ENCODE assay signal across 9 cellular contexts in the genomic region with DNA sequence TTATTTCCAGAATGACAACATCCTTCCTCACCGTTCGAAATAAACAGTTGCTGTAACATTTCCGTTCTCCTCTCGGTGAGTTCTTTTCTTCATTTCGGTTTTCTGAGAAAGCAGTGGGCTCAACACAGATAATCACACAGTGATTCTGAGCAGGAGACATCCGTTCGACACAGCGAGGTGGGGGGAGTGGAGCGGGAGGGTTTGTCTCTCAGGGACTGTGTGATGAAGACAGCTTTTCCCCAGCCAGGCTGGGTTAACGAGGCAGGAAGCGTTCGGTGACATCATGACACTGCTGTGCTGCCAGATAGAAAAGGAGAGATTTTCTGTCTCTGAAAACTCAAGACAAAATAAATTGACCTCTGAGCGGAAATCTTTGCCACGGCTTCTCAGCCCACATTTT.
A peak's percentile ranks its signal among the peaks of the same experiment; 100 is the strongest.
DNase-seq lines count a peak whose midpoint lies in the region; ATAC-seq lines count a peak whose summit lies in the region.
"Had no signal": no experiment of that assay in that cellular context is flagged by ENCODE, and none has a peak within 500 bp of the region (broad histone marks: within the 10 kb centered on the region; RNA-seq: fewer than 3 reads in every experiment).

No MANE protein-coding gene starts in this region.

- H3K79me1 ChIP-seq in neuronal stem cell (ENCODE audit: low read depth, low read length) = peaks cover 1% of the 10 kb centered on the region

- H3K27ac Mint-ChIP-seq in T-helper 2 cell treated with Interferon-gamma antibody and Interleukin-4, amounts not matched to agents 5 μg/mL and 100 μg/mL, for 36 hours = peak overlapping the region; percentile 93
- no peak overlapping the region for H3K27ac Mint-ChIP-seq in stimulated activated effector memory CD8-positive, alpha-beta T cell treated with anti-CD3 and anti-CD28 coated beads, Interleukin-12 subunit alpha, Interleukin-12 subunit beta, amount 100 ng/mL, for 72 hours
- H3K27ac Mint-ChIP-seq: IgD-negative memory B cell had no signal

- peak; percentile 47 for ATAC-seq in stimulated activated effector memory CD8-positive, alpha-beta T cell treated with anti-CD3 and anti-CD28 coated beads, Interleukin-12 subunit alpha, Interleukin-12 subunit beta, amount 100 ng/mL, for 72 hours

- H3K9me3 Mint-ChIP-seq in T-helper 2 cell treated with Interferon-gamma antibody and Interleukin-4, amounts not matched to agents 5 μg/mL and 100 μg/mL, for 36 hours = peaks cover 9% of the 10 kb centered on the region
- peaks cover 9% of the 10 kb centered on the region for H3K9me3 Mint-ChIP-seq in stimulated activated effector memory CD8-positive, alpha-beta T cell treated with anti-CD3 and anti-CD28 coated beads, Interleukin-12 subunit alpha, Interleukin-12 subunit beta, amount 100 ng/mL, for 72 hours

- H2BK120ac ChIP-seq in neuronal stem cell (ENCODE audit: low read depth, low read length) = no peak overlapping the region

- no peak overlapping the region for H3K14ac ChIP-seq in neuronal stem cell (ENCODE audit: low read length)

- H2AK5ac ChIP-seq in neuronal stem cell (ENCODE audit: low read depth, low read length) = no peak overlapping the region

- H3K23ac ChIP-seq in neuronal stem cell (ENCODE audit: low read depth, low read length, poor library complexity) = no peak overlapping the region

- H3K4me2 ChIP-seq in neuronal stem cell (ENCODE audit: insufficient read depth, low read length, poor library complexity, severe bottlenecking) = no peak overlapping the region

- H4K8ac ChIP-seq in neuronal stem cell (ENCODE audit: low read depth, low read length) = no peak overlapping the region

- H3K27me3 ChIP-seq in neuronal stem cell (ENCODE audit: control insufficient read depth in 3 of 3, insufficient read depth in 3 of 3, low read depth in 1 of 3, low read length in 3 of 3) = no peaks in the 10 kb centered on the region

- peak overlapping the region; percentile 71 for H2AFZ ChIP-seq in neuronal stem cell (ENCODE audit: low read length)

- no peak overlapping the region for H2BK5ac ChIP-seq in neuronal stem cell (ENCODE audit: low read length)

- no peaks in the 10 kb centered on the region for H3K36me3 ChIP-seq in neuronal stem cell (replicated peaks in 1 of 2; ENCODE audit: control insufficient read depth in 2 of 2, insufficient read depth in 2 of 2, low read length in 2 of 2)

- no peak overlapping the region for H3K9ac ChIP-seq in neuronal stem cell (ENCODE audit: low read depth, low read length, poor library complexity)

- peak overlapping the region; percentile 78 for H3K4me3 Mint-ChIP-seq in T-helper 2 cell treated with Interferon-gamma antibody and Interleukin-4, amounts not matched to agents 5 μg/mL and 100 μg/mL, for 36 hours
- no peak overlapping the region for H3K4me3 Mint-ChIP-seq in stimulated activated effector memory CD8-positive, alpha-beta T cell treated with anti-CD3 and anti-CD28 coated beads, Interleukin-12 subunit alpha, Interleukin-12 subunit beta, amount 100 ng/mL, for 72 hours
- H3K4me3 Mint-ChIP-seq: IgD-negative memory B cell had no signal

- no peak overlapping the region for H3K4ac ChIP-seq in neuronal stem cell (ENCODE audit: low read length)

- no peak overlapping the region for H4K91ac ChIP-seq in neuronal stem cell (ENCODE audit: low read depth, low read length, poor library complexity)

- H2BK12ac ChIP-seq in neuronal stem cell (ENCODE audit: low read length) = no peak overlapping the region

- no peaks in the 10 kb centered on the region for H3K27me3 Mint-ChIP-seq in T-helper 2 cell treated with Interferon-gamma antibody and Interleukin-4, amounts not matched to agents 5 μg/mL and 100 μg/mL, for 36 hours (ENCODE audit: low read depth)
- H3K27me3 Mint-ChIP-seq: IgD-negative memory B cell had no signal

- WGBS in neuronal stem cell (ENCODE audit: extremely low coverage in 2 of 2, insufficient read length in 2 of 2, insufficient replicate concordance in 1 of 2), 2 donors = no CpG with 5 or more reads among the region's 14 CpGs

- no peak overlapping the region for H3K27ac ChIP-seq in neuronal stem cell (replicated peaks; ENCODE audit: low read length)

- peak; percentile 41 for DNase-seq in T-helper 2 cell treated with Interferon-gamma antibody and Interleukin-4, amounts not matched to agents 5 μg/mL and 100 μg/mL, for 36 hours (ENCODE audit: low spot score)
- DNase-seq in activated T-helper 1 cell treated with Interleukin-2 at 50 U/mL for 16 hours (ENCODE audit: low read depth) = peak; percentile 3
- no peak for DNase-seq in neuronal stem cell (ENCODE audit: low spot score)
- DNase-seq in stimulated activated effector memory CD8-positive, alpha-beta T cell treated with anti-CD3 and anti-CD28 coated beads, Interleukin-12 subunit alpha, Interleukin-12 subunit beta, amount 100 ng/mL, for 72 hours (ENCODE audit: low spot score in 2 of 2) = no peak
- DNase-seq in NCI-H2227 treated with DMSO at 0.1 percent for 48 hours (lab: John Stamatoyannopoulos, UW) = no peak
- no peak for DNase-seq in NCI-H748 (lab: John Stamatoyannopoulos, UW; ENCODE audit: unreplicated experiment)
- no peak for DNase-seq in 8988T
- DNase-seq: NCI-H187 had no signal

- no peak overlapping the region for H3K18ac ChIP-seq in neuronal stem cell (ENCODE audit: low read length)

- no peak overlapping the region for H2BK15ac ChIP-seq in neuronal stem cell (ENCODE audit: low read length)

- H3K4me3 ChIP-seq in neuronal stem cell (ENCODE audit: low read length in 2 of 2) = no peak overlapping the region

- H3K9me3 ChIP-seq in neuronal stem cell (replicated peaks in 1 of 2; ENCODE audit: control insufficient read depth in 2 of 2, insufficient read depth in 1 of 2, low read depth in 1 of 2, low read length in 2 of 2) = peaks cover 5 to 7% of the 10 kb centered on the region in 2 donors

- peaks cover 4 to 13% of the 10 kb centered on the region in 2 donors for H3K4me1 ChIP-seq in neuronal stem cell (ENCODE audit: control insufficient read depth in 2 of 2, insufficient read depth in 1 of 2, low read depth in 1 of 2, low read length in 2 of 2)

- no peaks in the 10 kb centered on the region for H3K36me3 Mint-ChIP-seq in T-helper 2 cell treated with Interferon-gamma antibody and Interleukin-4, amounts not matched to agents 5 μg/mL and 100 μg/mL, for 36 hours (ENCODE audit: low read depth)
- H3K36me3 Mint-ChIP-seq in stimulated activated effector memory CD8-positive, alpha-beta T cell treated with anti-CD3 and anti-CD28 coated beads, Interleukin-12 subunit alpha, Interleukin-12 subunit beta, amount 100 ng/mL, for 72 hours = no peaks in the 10 kb centered on the region
- H3K36me3 Mint-ChIP-seq: IgD-negative memory B cell had no signal

- H3K4me1 Mint-ChIP-seq in T-helper 2 cell treated with Interferon-gamma antibody and Interleukin-4, amounts not matched to agents 5 μg/mL and 100 μg/mL, for 36 hours (ENCODE audit: low read depth) = peaks cover 7% of the 10 kb centered on the region
- no peaks in the 10 kb centered on the region for H3K4me1 Mint-ChIP-seq in stimulated activated effector memory CD8-positive, alpha-beta T cell treated with anti-CD3 and anti-CD28 coated beads, Interleukin-12 subunit alpha, Interleukin-12 subunit beta, amount 100 ng/mL, for 72 hours
- H3K4me1 Mint-ChIP-seq: IgD-negative memory B cell had no signal

Comparison
In these comparisons a context has a peak if more than half of its experiments do, and no peak if none do; other contexts are left out.
1. DNase-seq: peak in T-helper 2 cell treated with Interferon-gamma antibody and Interleukin-4, amounts not matched to agents 5 μg/mL and 100 μg/mL, for 36 hours (single experiment) and activated T-helper 1 cell treated with Interleukin-2 at 50 U/mL for 16 hours (single experiment); none in neuronal stem cell (single experiment), stimulated activated effector memory CD8-positive, alpha-beta T cell treated with anti-CD3 and anti-CD28 coated beads, Interleukin-12 subunit alpha, Interleukin-12 subunit beta, amount 100 ng/mL, for 72 hours (0 of 2), NCI-H2227 treated with DMSO at 0.1 percent for 48 hours (single experiment), NCI-H748 (single experiment) and 8988T (single experiment).